20 cellular contexts compared by ENCODE assay signal in the genomic region with DNA sequence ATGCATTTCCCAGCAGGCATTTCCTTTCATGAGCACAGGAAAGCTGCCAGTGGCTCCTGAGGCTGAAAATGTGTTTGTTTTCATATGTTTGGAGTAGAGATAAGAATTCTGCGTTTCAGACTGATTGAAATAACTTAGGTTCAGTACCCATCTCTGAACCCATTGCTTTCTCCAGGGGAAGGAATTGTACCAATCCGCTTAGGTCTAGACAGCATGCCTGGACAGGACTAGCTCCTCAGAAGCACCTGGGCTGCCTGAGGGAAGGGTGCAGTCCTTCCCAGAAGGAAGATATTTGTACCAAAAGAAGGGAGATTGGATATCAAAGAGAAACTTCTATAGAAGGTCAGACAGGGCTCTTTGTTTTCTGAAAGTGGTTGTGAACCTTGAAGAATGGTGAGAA.
"Had no signal": no experiment of that assay in that cellular context is flagged by ENCODE, and none has a peak within 500 bp of the region (broad histone marks: within the 10 kb centered on the region; RNA-seq: fewer than 3 reads in every experiment).

No MANE protein-coding gene starts in this region.

- ATAC-seq: natural killer cell had no signal

- H3K27ac ChIP-seq: colonic mucosa, esophagus muscularis mucosa, right atrium auricular region, sigmoid colon, suprapubic skin, thyroid gland, upper lobe of left lung had no signal

- H3K4me1 ChIP-seq: colonic mucosa, right atrium auricular region, suprapubic skin, thyroid gland, upper lobe of left lung had no signal

- H3K36me3 ChIP-seq: colonic mucosa, esophagus muscularis mucosa, right atrium auricular region, sigmoid colon, suprapubic skin, thyroid gland, upper lobe of left lung, uterus had no signal

- H3K4me3 ChIP-seq: colonic mucosa, esophagus muscularis mucosa, right atrium auricular region, sigmoid colon, skin epidermis, suprapubic skin, thyroid gland, upper lobe of left lung, uterus had no signal

- H3K27me3 ChIP-seq: colonic mucosa, esophagus muscularis mucosa, right atrium auricular region, sigmoid colon, suprapubic skin, thyroid gland, upper lobe of left lung, uterus had no signal

- DNase-seq: colonic mucosa; dermis blood vessel endothelial cell; effector CD4-positive, alpha-beta T cell; endodermal cell; head of caudate nucleus; hippocampal formation; kidney glomerular epithelial cell; natural killer cell; posterior cingulate gyrus; sigmoid colon; stimulated activated CD4-positive, alpha-beta T cell treated with anti-CD3 and anti-CD28 coated beads, Interleukin-2, amount 100 ng/mL, for 24 hours; stimulated activated CD4-positive, alpha-beta T cell treated with anti-CD3 and anti-CD28 coated beads, Interleukin-4, amount 100 ng/mL, for 4 hours; stimulated activated naive CD4-positive, alpha-beta T cell; thyroid gland; upper lobe of left lung; uterus had no signal

- H3K9me3 ChIP-seq: colonic mucosa, esophagus muscularis mucosa, right atrium auricular region, sigmoid colon, suprapubic skin, thyroid gland, upper lobe of left lung, uterus had no signal
